ENCODE assay signal across 1 cellular context in the genomic region with DNA sequence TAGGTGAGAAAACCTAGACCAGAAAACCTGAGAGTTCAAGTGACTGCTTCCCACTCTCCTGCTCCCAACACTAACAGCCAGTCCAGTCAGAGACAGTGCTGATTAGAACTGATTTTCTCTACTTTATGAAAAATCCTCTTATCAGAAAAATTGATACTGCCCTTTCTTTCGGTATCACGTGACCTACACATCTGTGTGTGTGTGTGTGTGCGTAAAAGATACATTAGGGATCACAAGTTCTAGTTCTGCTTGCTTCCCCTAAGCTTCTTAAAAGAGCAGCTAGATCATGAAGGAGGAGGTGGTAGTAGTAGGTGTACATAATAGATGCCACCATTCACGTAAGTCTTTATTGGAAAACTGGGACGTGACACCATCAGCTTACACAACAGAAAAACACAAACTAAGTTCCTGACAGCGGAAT.
TF ChIP-seq lines count a peak whose summit lies in the region.

No MANE protein-coding gene starts in this region.

TF ChIP-seq in K562, 482 proteins besides CTCF, POLR2A, EP300 and RAD21 (continued from another document and continues in another):
- TF ChIP-seq PRDM10 (IDR thresholded peaks at IDR 0.05; ENCODE audit: partially characterized antibody): no peak
- TF ChIP-seq, protein P1, sequence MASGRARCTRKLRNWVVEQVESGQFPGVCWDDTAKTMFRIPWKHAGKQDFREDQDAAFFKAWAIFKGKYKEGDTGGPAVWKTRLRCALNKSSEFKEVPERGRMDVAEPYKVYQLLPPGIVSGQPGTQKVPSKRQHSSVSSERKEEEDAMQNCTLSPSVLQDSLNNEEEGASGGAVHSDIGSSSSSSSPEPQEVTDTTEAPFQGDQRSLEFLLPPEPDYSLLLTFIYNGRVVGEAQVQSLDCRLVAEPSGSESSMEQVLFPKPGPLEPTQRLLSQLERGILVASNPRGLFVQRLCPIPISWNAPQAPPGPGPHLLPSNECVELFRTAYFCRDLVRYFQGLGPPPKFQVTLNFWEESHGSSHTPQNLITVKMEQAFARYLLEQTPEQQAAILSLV (tag; IDR thresholded peaks at IDR 0.05): no peak
- no peak for TF ChIP-seq ZBTB49 (CRISPR knock-in tag; IDR thresholded peaks at IDR 0.05; ENCODE audit: borderline replicate concordance)
- TF ChIP-seq ZNF77 (CRISPR knock-in tag; IDR thresholded peaks at IDR 0.05): no peak
- no peak for TF ChIP-seq ASH1L (IDR thresholded peaks at IDR 0.05; ENCODE audit: borderline replicate concordance, low read depth, partially characterized antibody)
- no peak for TF ChIP-seq ZNF282 (CRISPR knock-in tag; IDR thresholded peaks at IDR 0.05)
- TF ChIP-seq ZC3H8 (IDR thresholded peaks at IDR 0.05): no peak
- TF ChIP-seq CTBP1 (IDR thresholded peaks at IDR 0.05; ENCODE audit: borderline replicate concordance): no peak
- TF ChIP-seq KLF16 (IDR thresholded peaks at IDR 0.05): no peak
- no peak for TF ChIP-seq GABPB1 (CRISPR knock-in tag; IDR thresholded peaks at IDR 0.05)
- TF ChIP-seq ZNF76 (CRISPR knock-in tag; IDR thresholded peaks at IDR 0.05; ENCODE audit: borderline replicate concordance): no peak
- no peak for TF ChIP-seq REST (CRISPR knock-in tag; IDR thresholded peaks at IDR 0.05; ENCODE audit: low read depth)
- no peak for TF ChIP-seq E2F4 (CRISPR knock-in tag; IDR thresholded peaks at IDR 0.05; ENCODE audit: low read depth)
- 0 out of 2 replicates have a peak, but pooled peaks have one; percentile 53 for TF ChIP-seq KAT7 (CRISPR knock-in tag; IDR thresholded peaks at IDR 0.05; ENCODE audit: borderline replicate concordance)
- no peak for TF ChIP-seq ATF2 (CRISPR knock-in tag; IDR thresholded peaks at IDR 0.05)
- no peak for TF ChIP-seq KAT8 (IDR thresholded peaks at IDR 0.05; ENCODE audit: low read depth)
- no peak for TF ChIP-seq POU5F1 (IDR thresholded peaks at IDR 0.05; ENCODE audit: borderline replicate concordance, low read depth, low read length, partially characterized antibody)
- no peak for TF ChIP-seq ELF2 (CRISPR knock-in tag; IDR thresholded peaks at IDR 0.05)
- no peak for TF ChIP-seq SAFB2 (IDR thresholded peaks at IDR 0.05; ENCODE audit: borderline replicate concordance, low read depth, low read length, severe bottlenecking)
- TF ChIP-seq SOX6 (IDR thresholded peaks at IDR 0.05): peak; percentile 31; the same call in 1 of the 2 replicates
- TF ChIP-seq NEUROD1 (IDR thresholded peaks at IDR 0.05; ENCODE audit: borderline replicate concordance, low read depth, low read length, partially characterized antibody): no peak
- no peak for TF ChIP-seq NCOA1 (IDR thresholded peaks at IDR 0.05; ENCODE audit: low read depth)
- no peak for TF ChIP-seq ETV1 (tag; conservative IDR thresholded peaks at IDR 0.05; ENCODE audit: low read depth)
- TF ChIP-seq ZNF408 (CRISPR knock-in tag; IDR thresholded peaks at IDR 0.05; ENCODE audit: low read depth): no peak
- TF ChIP-seq GTF2B (IDR thresholded peaks at IDR 0.05; ENCODE audit: extremely low read depth, insufficient read length): no peak
- TF ChIP-seq, protein P2, sequence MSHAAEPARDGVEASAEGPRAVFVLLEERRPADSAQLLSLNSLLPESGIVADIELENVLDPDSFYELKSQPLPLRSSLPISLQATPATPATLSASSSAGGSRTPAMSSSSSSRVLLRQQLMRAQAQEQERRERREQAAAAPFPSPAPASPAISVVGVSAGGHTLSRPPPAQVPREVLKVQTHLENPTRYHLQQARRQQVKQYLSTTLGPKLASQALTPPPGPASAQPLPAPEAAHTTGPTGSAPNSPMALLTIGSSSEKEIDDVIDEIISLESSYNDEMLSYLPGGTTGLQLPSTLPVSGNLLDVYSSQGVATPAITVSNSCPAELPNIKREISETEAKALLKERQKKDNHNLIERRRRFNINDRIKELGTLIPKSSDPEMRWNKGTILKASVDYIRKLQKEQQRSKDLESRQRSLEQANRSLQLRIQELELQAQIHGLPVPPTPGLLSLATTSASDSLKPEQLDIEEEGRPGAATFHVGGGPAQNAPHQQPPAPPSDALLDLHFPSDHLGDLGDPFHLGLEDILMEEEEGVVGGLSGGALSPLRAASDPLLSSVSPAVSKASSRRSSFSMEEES (CRISPR knock-in tag; IDR thresholded peaks at IDR 0.05): peak; percentile 99
- TF ChIP-seq, protein P3, sequence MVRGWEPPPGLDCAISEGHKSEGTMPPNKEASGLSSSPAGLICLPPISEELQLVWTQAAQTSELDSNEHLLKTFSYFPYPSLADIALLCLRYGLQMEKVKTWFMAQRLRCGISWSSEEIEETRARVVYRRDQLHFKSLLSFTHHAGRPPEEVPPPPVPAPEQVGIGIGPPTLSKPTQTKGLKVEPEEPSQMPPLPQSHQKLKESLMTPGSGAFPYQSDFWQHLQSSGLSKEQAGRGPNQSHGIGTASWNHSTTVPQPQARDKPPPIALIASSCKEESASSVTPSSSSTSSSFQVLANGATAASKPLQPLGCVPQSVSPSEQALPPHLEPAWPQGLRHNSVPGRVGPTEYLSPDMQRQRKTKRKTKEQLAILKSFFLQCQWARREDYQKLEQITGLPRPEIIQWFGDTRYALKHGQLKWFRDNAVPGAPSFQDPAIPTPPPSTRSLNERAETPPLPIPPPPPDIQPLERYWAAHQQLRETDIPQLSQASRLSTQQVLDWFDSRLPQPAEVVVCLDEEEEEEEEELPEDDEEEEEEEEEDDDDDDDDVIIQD (CRISPR knock-in tag; IDR thresholded peaks at IDR 0.05): no peak
- TF ChIP-seq KDM4B (IDR thresholded peaks at IDR 0.05; ENCODE audit: borderline replicate concordance in 2 of 2, low read depth in 1 of 2): no peak
